In the genomic region with DNA sequence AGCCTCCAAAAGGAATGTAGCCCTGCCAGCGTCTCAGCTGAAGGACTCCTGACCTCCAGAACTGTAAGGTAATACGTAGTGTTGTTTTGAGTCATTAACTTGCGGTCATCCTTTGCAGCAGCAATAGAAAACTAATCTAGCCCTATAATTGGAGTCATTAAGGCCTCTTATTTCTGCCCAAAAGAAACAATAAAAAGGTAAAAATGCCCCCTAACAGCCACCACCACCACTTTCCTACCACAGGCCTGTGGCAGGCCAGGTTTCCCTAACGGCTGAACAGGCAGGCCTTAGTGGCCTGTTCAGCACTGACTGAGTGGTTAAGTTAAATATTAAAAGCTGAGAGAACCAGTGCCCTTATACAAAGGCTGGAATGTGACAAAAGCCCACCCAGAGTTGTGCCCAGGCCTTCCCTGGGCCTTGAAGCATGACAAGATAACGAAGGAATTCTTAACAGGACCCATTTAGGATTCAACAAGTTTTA, we compare ENCODE assay signal across 20 cellular contexts.
A peak's percentile ranks its signal among the peaks of the same experiment; 100 is the strongest.
DNase-seq lines count a peak whose midpoint lies in the region; ATAC-seq, FAIRE-seq and TF ChIP-seq lines count a peak whose summit lies in the region.
"Had no signal": no experiment of that assay in that cellular context is flagged by ENCODE, and none has a peak within 500 bp of the region (broad histone marks: within the 10 kb centered on the region; RNA-seq: fewer than 3 reads in every experiment).

No MANE protein-coding gene starts in this region.

- H3K27me3 Mint-ChIP-seq in nephron (ENCODE audit: low read depth): no peaks in the 10 kb centered on the region
- H3K27me3 Mint-ChIP-seq: B cell; CD4-positive, alpha-beta memory T cell had no signal

- H4K20me1 ChIP-seq in hepatocyte (ENCODE audit: insufficient read depth, poor library complexity, severe bottlenecking): no peaks in the 10 kb centered on the region

- no peaks in the 10 kb centered on the region for H3K9me3 Mint-ChIP-seq in nephron

- TF ChIP-seq CTCF in hepatocyte (IDR thresholded peaks at IDR 0.05; ENCODE audit: poor library complexity) (no peak), nephron (IDR thresholded peaks at IDR 0.05; ENCODE audit: unreplicated experiment in 3 of 3) (no peak)

- no peak overlapping the region for H3K4me3 ChIP-seq in hepatocyte

- H3K4me1 Mint-ChIP-seq in nephron: no peaks in the 10 kb centered on the region
- H3K4me1 Mint-ChIP-seq: B cell had no signal

- no peak overlapping the region for H3K4me2 ChIP-seq in hepatocyte

- no peak overlapping the region for H2AFZ ChIP-seq in hepatocyte

- no peaks in the 10 kb centered on the region for H3K36me3 Mint-ChIP-seq in nephron (ENCODE audit: low read depth)
- H3K36me3 Mint-ChIP-seq: CD4-positive, alpha-beta memory T cell; IgD-negative memory B cell had no signal

- no peak overlapping the region for H3K4me3 Mint-ChIP-seq in nephron
- H3K4me3 Mint-ChIP-seq: B cell; CD4-positive, alpha-beta memory T cell; IgD-negative memory B cell had no signal

- no peak for ATAC-seq in GM18873 (IDR thresholded peaks at IDR 0.05; ENCODE audit: low FRiP score, unreplicated experiment)
- ATAC-seq: HCT116 had no signal

- 36% methylated on average over 5 of the region's 5 CpGs for WGBS in hepatocyte (ENCODE audit: low lambda C conversion rate, missing lambda C conversion rate)

- H3K9me2 ChIP-seq in hepatocyte (replicated peaks; ENCODE audit: insufficient read depth): no peaks in the 10 kb centered on the region

- H3K27me3 ChIP-seq in hepatocyte: no peaks in the 10 kb centered on the region

- H3K36me3 ChIP-seq in hepatocyte (replicated peaks; ENCODE audit: insufficient read depth, low read depth): no peaks in the 10 kb centered on the region

- DNase-seq in ELF-1 (ENCODE audit: low read depth, low spot score) (peak; percentile 32), RCC 7860 (ENCODE audit: low spot score) (peak; percentile 77), hepatocyte (ENCODE audit: low spot score) (no peak), NCI-H1694 treated with DMSO at 0.1 percent for 48 hours (lab: John Stamatoyannopoulos, UW) (no peak), CD1c-positive myeloid dendritic cell (ENCODE audit: extremely low spot score) (no peak), GDM1 (lab: John Stamatoyannopoulos, UW) (no peak)
- DNase-seq: 8988T; C1 segment of cervical spinal cord; CD4-positive, alpha-beta memory T cell; DMS153; DMS79 treated with DMSO at 0.1 percent for 48 hours; EL; GF-D8 had no signal

- peak overlapping the region; percentile 72 to 93 (median 78) for H3K27ac Mint-ChIP-seq in nephron
- H3K27ac Mint-ChIP-seq: B cell; CD4-positive, alpha-beta memory T cell had no signal

- H3K27ac ChIP-seq in hepatocyte: peak overlapping the region; percentile 71

- no peaks in the 10 kb centered on the region for H3K79me2 ChIP-seq in hepatocyte

- H3K4me1 ChIP-seq in hepatocyte (ENCODE audit: insufficient read depth): peaks cover 22% of the 10 kb centered on the region

- peak; percentile 93 for FAIRE-seq in RCC 7860 (lab: Jason Lieb, UNC)
- FAIRE-seq: D721Med, H54 had no signal

- H3K9me3 ChIP-seq in hepatocyte (ENCODE audit: low read depth): no peaks in the 10 kb centered on the region

Comparison
In these comparisons a context has a peak if more than half of its experiments do, and no peak if none do; other contexts are left out.
1. DNase-seq: peak in ELF-1 (single experiment) and RCC 7860 (single experiment); none in hepatocyte (single experiment), NCI-H1694 treated with DMSO at 0.1 percent for 48 hours (single experiment), CD1c-positive myeloid dendritic cell (single experiment) and GDM1 (single experiment).